ENCODE assay signal across 24 cellular contexts in genomic region chr19:41907994-41908615, GRCh38. TPM values are rescaled to one million over a fixed set of nuclear protein-coding genes. Genes with fewer than 3 reads are reported as not detected.
"Had no signal": no experiment of that assay in that cellular context is flagged by ENCODE, and none has a peak within 500 bp of the region (broad histone marks: within the 10 kb centered on the region; RNA-seq: fewer than 3 reads in every experiment).

No MANE protein-coding gene starts in this region.

- H3K27ac Mint-ChIP-seq: natural killer cell treated with Interleukin-12 subunit alpha and Interleukin-12 subunit beta and Interleukin-15 and Interleukin-18, amount 100 ng/mL, for 72 hours; type B pancreatic cell had no signal

- H3K4me2 ChIP-seq: smooth muscle cell had no signal

- H3K4me3 Mint-ChIP-seq: naive B cell; natural killer cell treated with Interleukin-12 subunit alpha and Interleukin-12 subunit beta and Interleukin-15 and Interleukin-18, amount 100 ng/mL, for 72 hours; neural crest cell; type B pancreatic cell had no signal

- H3K9me3 ChIP-seq: gastrocnemius medialis, lower lobe of right lung, testis, tibial artery had no signal

- H3K9ac ChIP-seq: parathyroid adenoma had no signal

- H3K9me3 Mint-ChIP-seq: naive B cell; natural killer cell treated with Interleukin-12 subunit alpha and Interleukin-12 subunit beta and Interleukin-15 and Interleukin-18, amount 100 ng/mL, for 72 hours; neural crest cell; type B pancreatic cell had no signal

- H3K4me3 ChIP-seq: gastrocnemius medialis, lower lobe of right lung, smooth muscle cell, testis, tibial artery had no signal

- ATAC-seq: gastrocnemius medialis; left ventricle myocardium superior; lower lobe of right lung; natural killer cell treated with Interleukin-12 subunit alpha and Interleukin-12 subunit beta and Interleukin-15 and Interleukin-18, amount 100 ng/mL, for 72 hours; sciatic nerve; stimulated activated naive CD8-positive, alpha-beta T cell treated with anti-CD3 and anti-CD28 coated beads, Interleukin-15, Interleukin-2, amounts not matched to agents 100 U/mL and 50 U/mL, for 24 hours had no signal

- H2AFZ ChIP-seq: parathyroid adenoma had no signal

- H3K27me3 ChIP-seq: testis had no signal

- H3K27ac ChIP-seq: gastrocnemius medialis, lower lobe of right lung, parathyroid adenoma, testis, tibial artery had no signal

- DNase-seq: cortex of kidney; foreskin fibroblast; gastrocnemius medialis; head of caudate nucleus; left ventricle myocardium superior; lower lobe of right lung; naive B cell; stimulated activated CD4-positive, alpha-beta T cell treated with anti-CD3 and anti-CD28 coated beads, Interleukin-12 subunit alpha, Interleukin-12 subunit beta, amount 100 ng/mL, for 4 hours; stimulated activated CD4-positive, alpha-beta T cell treated with anti-CD3 and anti-CD28 coated beads, Interleukin-1b, Interleukin-23, amount 100 ng/mL, for 48 hours; stimulated activated CD4-positive, alpha-beta T cell treated with anti-CD3 and anti-CD28 coated beads, Interleukin-4, amount 100 ng/mL, for 1 hour; stimulated activated CD8-positive, alpha-beta memory T cell treated with anti-CD3 and anti-CD28 coated beads, Interleukin-4, amount 100 ng/mL, for 48 hours; stimulated activated naive CD8-positive, alpha-beta T cell treated with anti-CD3 and anti-CD28 coated beads, Interleukin-15, Interleukin-2, amounts not matched to agents 100 U/mL and 50 U/mL, for 24 hours; substantia nigra; testis; tibial artery had no signal

RNA-seq across cellular contexts. Expression of gene ERFL, which starts 20.1 kb away (rescaled TPM):
- total RNA-seq: dermis microvascular lymphatic vessel endothelial cell, gastrocnemius medialis, glomerular endothelial cell, left ventricle myocardium superior, urinary bladder had no signal

RNA-seq across cellular contexts. Expression of gene CD79A, which starts 31.0 kb away (rescaled TPM):
- total RNA-seq: left ventricle myocardium superior, smooth muscle cell had no signal
